14 cellular contexts compared by ENCODE assay signal in genomic region chr9:114467226-114467750, GRCh38.
"Had no signal": no experiment of that assay in that cellular context is flagged by ENCODE, and none has a peak within 500 bp of the region (broad histone marks: within the 10 kb centered on the region; RNA-seq: fewer than 3 reads in every experiment).

No MANE protein-coding gene starts in this region.

- H3K27ac Mint-ChIP-seq: activated naive CD8-positive, alpha-beta T cell treated with anti-CD3 and anti-CD28 coated beads, Interleukin-2, amount 50 U/mL, for 24 hours; stimulated activated naive CD8-positive, alpha-beta T cell treated with anti-CD3 and anti-CD28 coated beads, Interleukin-15, Interleukin-2, amounts not matched to agents 100 ng/mL and 50 ng/mL, for 24 hours had no signal

- H3K4me1 Mint-ChIP-seq: natural killer cell had no signal

- ATAC-seq: activated naive CD8-positive, alpha-beta T cell treated with anti-CD3 and anti-CD28 coated beads, Interleukin-2, amount 50 U/mL, for 24 hours; esophagus mucosa; natural killer cell had no signal

- H3K9me3 Mint-ChIP-seq: stimulated activated naive CD8-positive, alpha-beta T cell treated with anti-CD3 and anti-CD28 coated beads, Interleukin-15, Interleukin-2, amounts not matched to agents 100 ng/mL and 50 ng/mL, for 24 hours had no signal

- H3K4me3 Mint-ChIP-seq: activated naive CD8-positive, alpha-beta T cell treated with anti-CD3 and anti-CD28 coated beads, Interleukin-2, amount 50 U/mL, for 24 hours; natural killer cell; stimulated activated naive CD8-positive, alpha-beta T cell treated with anti-CD3 and anti-CD28 coated beads, Interleukin-15, Interleukin-2, amounts not matched to agents 100 ng/mL and 50 ng/mL, for 24 hours had no signal

- H3K27me3 Mint-ChIP-seq: activated naive CD8-positive, alpha-beta T cell treated with anti-CD3 and anti-CD28 coated beads, Interleukin-2, amount 50 U/mL, for 24 hours; stimulated activated naive CD8-positive, alpha-beta T cell treated with anti-CD3 and anti-CD28 coated beads, Interleukin-15, Interleukin-2, amounts not matched to agents 100 ng/mL and 50 ng/mL, for 24 hours had no signal

- H3K36me3 Mint-ChIP-seq: natural killer cell had no signal

- DNase-seq: activated CD4-positive, alpha-beta T cell treated with anti-CD3 and anti-CD28 coated beads for 1 hour; activated naive CD8-positive, alpha-beta T cell treated with anti-CD3 and anti-CD28 coated beads, Interleukin-2, amount 50 U/mL, for 24 hours; aorta; brain microvascular endothelial cell; effector CD4-positive, alpha-beta T cell; natural killer cell; occipital lobe; retina; spleen; stimulated activated CD4-positive, alpha-beta T cell treated with anti-CD3 and anti-CD28 coated beads, Interleukin-4, amount 100 ng/mL, for 4 hours; SW 1271; WERI-Rb-1 had no signal
